Comparison of ENCODE assay signal across 28 cellular contexts in the genomic region with DNA sequence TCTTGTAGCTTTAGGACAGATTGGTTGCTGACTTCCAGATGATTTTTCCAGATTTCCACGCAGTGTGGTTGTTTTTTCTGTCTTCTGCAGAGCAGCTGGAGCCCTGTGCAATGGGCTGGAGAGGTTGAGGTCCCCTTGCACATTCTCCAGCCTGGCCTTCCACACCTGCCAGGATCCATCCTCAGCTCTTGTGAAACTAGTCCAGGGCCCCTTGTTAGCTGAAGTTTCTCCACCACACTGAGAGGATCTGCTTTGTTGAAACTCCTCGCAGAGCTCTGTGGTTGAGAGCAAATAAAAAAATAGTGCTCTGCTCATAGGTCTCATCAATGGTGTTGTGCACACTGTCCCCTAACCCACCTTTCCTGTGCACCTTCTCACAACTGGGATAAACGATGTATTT.
"Had no signal": no experiment of that assay in that cellular context is flagged by ENCODE, and none has a peak within 500 bp of the region (broad histone marks: within the 10 kb centered on the region; RNA-seq: fewer than 3 reads in every experiment).

No MANE protein-coding gene starts in this region.

- H3K4me1 Mint-ChIP-seq: immature natural killer cell; naive B cell; natural killer cell; nephron progenitor cell; stimulated activated effector memory CD8-positive, alpha-beta T cell treated with anti-CD3 and anti-CD28 coated beads, Interleukin-12 subunit alpha, Interleukin-12 subunit beta, amount 100 ng/mL, for 72 hours had no signal

- H3K9me3 ChIP-seq: left lung, lower lobe of right lung, pancreas, prostate gland, suprapubic skin, thoracic aorta, tibial nerve, vagina had no signal

- H3K4me3 ChIP-seq: left lung, lower lobe of right lung, pancreas, prostate gland, spleen, suprapubic skin, thoracic aorta, tibial nerve, vagina had no signal

- H3K36me3 Mint-ChIP-seq: naive B cell; stimulated activated effector memory CD8-positive, alpha-beta T cell treated with anti-CD3 and anti-CD28 coated beads, Interleukin-12 subunit alpha, Interleukin-12 subunit beta, amount 100 ng/mL, for 72 hours; type B pancreatic cell had no signal

- H3K36me3 ChIP-seq: left lung, lower lobe of right lung, pancreas, prostate gland, spleen, suprapubic skin, thoracic aorta, tibial nerve, vagina had no signal

- DNase-seq: hypothalamus; immature natural killer cell; kidney; left colon; left lung; lower lobe of right lung; mammary epithelial cell; mesenchymal stem cell; naive B cell; natural killer cell; nephron progenitor cell; nucleus accumbens; retina; right cardiac atrium; small intestine; stimulated activated CD4-positive, alpha-beta T cell treated with anti-CD3 and anti-CD28 coated beads, Interleukin-4, amount 100 ng/mL, for 24 hours; stimulated activated naive CD4-positive, alpha-beta T cell had no signal

- H3K27ac Mint-ChIP-seq: immature natural killer cell; naive B cell; natural killer cell; nephron progenitor cell; stimulated activated effector memory CD8-positive, alpha-beta T cell treated with anti-CD3 and anti-CD28 coated beads, Interleukin-12 subunit alpha, Interleukin-12 subunit beta, amount 100 ng/mL, for 72 hours; stimulated activated naive CD8-positive, alpha-beta T cell treated with anti-CD3 and anti-CD28 coated beads, Interleukin-15, Interleukin-2, amounts not matched to agents 100 ng/mL and 50 ng/mL, for 24 hours; type B pancreatic cell had no signal

- H3K9me3 Mint-ChIP-seq: nephron progenitor cell; stimulated activated naive CD8-positive, alpha-beta T cell treated with anti-CD3 and anti-CD28 coated beads, Interleukin-15, Interleukin-2, amounts not matched to agents 100 ng/mL and 50 ng/mL, for 24 hours; type B pancreatic cell had no signal

- H3K27ac ChIP-seq: left lung, lower lobe of right lung, pancreas, prostate gland, spleen, suprapubic skin, thoracic aorta, tibial nerve, vagina had no signal

- ATAC-seq: left colon, left lung, natural killer cell, pancreas, right cardiac atrium, sciatic nerve had no signal

- H3K27me3 ChIP-seq: left lung, pancreas, spleen, suprapubic skin, tibial nerve, vagina had no signal

- H3K4me3 Mint-ChIP-seq: immature natural killer cell; natural killer cell; nephron progenitor cell; stimulated activated effector memory CD8-positive, alpha-beta T cell treated with anti-CD3 and anti-CD28 coated beads, Interleukin-12 subunit alpha, Interleukin-12 subunit beta, amount 100 ng/mL, for 72 hours; stimulated activated naive CD8-positive, alpha-beta T cell treated with anti-CD3 and anti-CD28 coated beads, Interleukin-15, Interleukin-2, amounts not matched to agents 100 ng/mL and 50 ng/mL, for 24 hours; type B pancreatic cell had no signal

- H3K4me1 ChIP-seq: left lung, lower lobe of right lung, pancreas, prostate gland, spleen, suprapubic skin, tibial nerve, vagina had no signal

- H3K27me3 Mint-ChIP-seq: naive B cell; stimulated activated naive CD8-positive, alpha-beta T cell treated with anti-CD3 and anti-CD28 coated beads, Interleukin-15, Interleukin-2, amounts not matched to agents 100 ng/mL and 50 ng/mL, for 24 hours; type B pancreatic cell had no signal
